Comparison of ENCODE assay signal across 8 cellular contexts in genomic region chr14:22886500-22887259, GRCh38. TPM values are rescaled to one million over a fixed set of nuclear protein-coding genes. Genes with fewer than 3 reads are reported as not detected.
DNase-seq lines count a peak whose midpoint lies in the region; ATAC-seq and TF ChIP-seq lines count a peak whose summit lies in the region.

No MANE protein-coding gene starts in this region.

- peak; percentile 36 for TF ChIP-seq CTCF in GM13976 (IDR thresholded peaks at IDR 0.05; ENCODE audit: borderline replicate concordance, control extremely low read depth, extremely low read depth, insufficient read depth, missing control alignments)

- H3K4me1 ChIP-seq in ectodermal cell (ENCODE audit: control insufficient read depth, insufficient read depth, low read length) (peaks cover 38% of the 10 kb centered on the region), mesenchymal stem cell (ENCODE audit: control insufficient read depth, insufficient read depth, low read depth, low read length) (peaks cover 23% of the 10 kb centered on the region)

- in situ Hi-C loops in GM13976 (cut with MboI; ENCODE audit: low sequenced_read_pairs, unreplicated experiment) = no loop called here

- peak overlapping the region; percentile 86 for H3K9ac ChIP-seq in mesenchymal stem cell (ENCODE audit: low read length)

- no peak overlapping the region for H2AK5ac ChIP-seq in mesenchymal stem cell (ENCODE audit: low read length, severe bottlenecking)

- H3K9me3 ChIP-seq in ectodermal cell (ENCODE audit: control insufficient read depth, low read length) = no peaks in the 10 kb centered on the region
- H3K9me3 ChIP-seq in mesenchymal stem cell (ENCODE audit: control insufficient read depth, low read length) = no peaks in the 10 kb centered on the region

- peak overlapping the region; percentile 92 for H2BK15ac ChIP-seq in mesenchymal stem cell (ENCODE audit: low read depth, poor library complexity, severe bottlenecking)

- peak overlapping the region; percentile 59 to 96 for H3K18ac ChIP-seq in mesenchymal stem cell (ENCODE audit: low read depth in 1 of 2, low read length in 2 of 2)

- peaks cover 6% of the 10 kb centered on the region for H3K79me1 ChIP-seq in mesenchymal stem cell (replicated peaks; ENCODE audit: low read length, poor library complexity, severe bottlenecking)

- no peak overlapping the region for H2BK12ac ChIP-seq in mesenchymal stem cell (ENCODE audit: low read length in 2 of 2)

- no peak overlapping the region for H3K23ac ChIP-seq in mesenchymal stem cell (ENCODE audit: low read length in 2 of 2)

- H4K91ac ChIP-seq in mesenchymal stem cell (ENCODE audit: low read length) = peak overlapping the region; percentile 84

- peak overlapping the region; percentile 46 for H3K4me2 ChIP-seq in mesenchymal stem cell (ENCODE audit: low read length, poor library complexity, severe bottlenecking)

- H3K27me3 ChIP-seq in ectodermal cell (ENCODE audit: control insufficient read depth, insufficient read depth, low read length, poor library complexity, severe bottlenecking) = peaks cover 22% of the 10 kb centered on the region
- peaks cover 0 to 20% of the 10 kb centered on the region in 2 experiments for H3K27me3 ChIP-seq in mesenchymal stem cell (ENCODE audit: control insufficient read depth in 1 of 2, insufficient read depth in 1 of 2, low read length in 2 of 2)

- H3K36me3 ChIP-seq in ectodermal cell (ENCODE audit: control insufficient read depth, insufficient read depth, low read length) (no peaks in the 10 kb centered on the region), mesenchymal stem cell (ENCODE audit: control insufficient read depth in 1 of 2, insufficient read depth in 2 of 2, low read depth in 1 of 2, low read length in 2 of 2) (peaks cover 0 to 4% of the 10 kb centered on the region in 2 experiments)

- H2BK5ac ChIP-seq in mesenchymal stem cell (ENCODE audit: low read depth, low read length, poor library complexity, severe bottlenecking) = peak overlapping the region; percentile 69

- peak overlapping the region; percentile 90 for H3K27ac ChIP-seq in ectodermal cell (ENCODE audit: insufficient read depth, low read depth, low read length, poor library complexity, severe bottlenecking)
- peak overlapping the region; percentile 83 for H3K27ac ChIP-seq in mesenchymal stem cell (ENCODE audit: low read length, poor library complexity, severe bottlenecking)

- H2AFZ ChIP-seq in mesenchymal stem cell (ENCODE audit: low read depth, low read length) = peak overlapping the region; percentile 60

- H3K4ac ChIP-seq in mesenchymal stem cell (ENCODE audit: low read depth in 1 of 2, low read length in 2 of 2) = peak overlapping the region in 1 of 2 experiments; percentile 6

- peak overlapping the region; percentile 73 for H3K4me3 ChIP-seq in ectodermal cell (ENCODE audit: insufficient read depth, low read depth, low read length)
- H3K4me3 ChIP-seq in mesenchymal stem cell (ENCODE audit: insufficient read depth in 1 of 2, low read depth in 1 of 2, low read length in 2 of 2) = peak overlapping the region; percentile 53 to 81

- H2BK120ac ChIP-seq in mesenchymal stem cell (ENCODE audit: low read depth, low read length) = peak overlapping the region; percentile 38

- DNase-seq in GM13976 (ENCODE audit: low spot score) = peak; percentile 92
- peak; percentile 100 for DNase-seq in NCI-H2029 (lab: John Stamatoyannopoulos, UW)
- DNase-seq in activated CD4-positive, alpha-beta T cell treated with anti-CD3 and anti-CD28 coated beads for 4 hours = peak; percentile 65 to 72
- DNase-seq in mesenchymal stem cell = peak; percentile 70
- DNase-seq in stimulated activated CD8-positive, alpha-beta memory T cell treated with anti-CD3 and anti-CD28 coated beads, Interleukin-15, amount 100 ng/mL, for 48 hours (ENCODE audit: low read depth in 2 of 2) = peak; percentile 63
- DNase-seq in HuH-7 (ENCODE audit: low spot score) = no peak

- H4K8ac ChIP-seq in mesenchymal stem cell (ENCODE audit: low read length) = peak overlapping the region; percentile 91

- 3 to 4% methylated on average over 77 of the region's 77 CpGs for WGBS in ectodermal cell, 2 experiments
- WGBS in mesenchymal stem cell = 6% methylated on average over 72 of the region's 77 CpGs

- peak overlapping the region in 1 of 2 experiments; percentile 43 for H3K14ac ChIP-seq in mesenchymal stem cell (ENCODE audit: low read length in 2 of 2)

- ATAC-seq in HG02678 (IDR thresholded peaks at IDR 0.05; ENCODE audit: unreplicated experiment) = peak; percentile 56

RNA-seq across cellular contexts. Expression of gene REM2, which starts 3.7 kb away (rescaled TPM):
- polyA plus RNA-seq in ectodermal cell (2013, experiment 1 of 4) = 2.5 TPM
- polyA plus RNA-seq in ectodermal cell (2013, experiment 2 of 4) = 2.1 TPM
- polyA plus RNA-seq in ectodermal cell (2013, experiment 3 of 4) = 2.9 TPM
- polyA plus RNA-seq in ectodermal cell (2013, experiment 4 of 4) = 2.2 TPM
- polyA plus RNA-seq in mesenchymal stem cell (2013, experiment 1 of 2) = 0.10 TPM
- polyA plus RNA-seq in mesenchymal stem cell (2013, experiment 2 of 2) = 0.10 TPM

RNA-seq across cellular contexts. Expression of gene LRP10, which starts 15.1 kb away (rescaled TPM):
- polyA plus RNA-seq in ectodermal cell (2013, experiment 1 of 4) = 11.0 TPM
- polyA plus RNA-seq in ectodermal cell (2013, experiment 2 of 4) = 9.9 TPM
- 8.2 TPM for polyA plus RNA-seq in ectodermal cell (2013, experiment 3 of 4)
- polyA plus RNA-seq in ectodermal cell (2013, experiment 4 of 4) = 10.9 TPM
- polyA plus RNA-seq in mesenchymal stem cell (2013, experiment 1 of 2) = 99.1 TPM
- polyA plus RNA-seq in mesenchymal stem cell (2013, experiment 2 of 2) = 101 TPM

RNA-seq across cellular contexts. Expression of gene RBM23, which starts 32.3 kb away (rescaled TPM):
- 69.1 TPM for polyA plus RNA-seq in ectodermal cell (2013, experiment 1 of 4)
- 75.9 TPM for polyA plus RNA-seq in ectodermal cell (2013, experiment 2 of 4)
- polyA plus RNA-seq in ectodermal cell (2013, experiment 3 of 4) = 55.1 TPM
- 60.9 TPM for polyA plus RNA-seq in ectodermal cell (2013, experiment 4 of 4)
- polyA plus RNA-seq in mesenchymal stem cell (2013, experiment 1 of 2) = 50.5 TPM
- polyA plus RNA-seq in mesenchymal stem cell (2013, experiment 2 of 2) = 49.1 TPM

RNA-seq across cellular contexts. Expression of gene PRMT5, which starts 42.5 kb away (rescaled TPM):
- polyA plus RNA-seq in ectodermal cell (2013, experiment 1 of 4) = 155 TPM
- polyA plus RNA-seq in ectodermal cell (2013, experiment 2 of 4) = 152 TPM
- 117 TPM for polyA plus RNA-seq in ectodermal cell (2013, experiment 3 of 4)
- polyA plus RNA-seq in ectodermal cell (2013, experiment 4 of 4) = 120 TPM
- polyA plus RNA-seq in mesenchymal stem cell (2013, experiment 1 of 2) = 53.5 TPM
- polyA plus RNA-seq in mesenchymal stem cell (2013, experiment 2 of 2) = 48.3 TPM

RNA-seq across cellular contexts. Expression of gene MMP14, which starts 50.3 kb away (rescaled TPM):
- polyA plus RNA-seq in ectodermal cell (2013, experiment 1 of 4) = 44.5 TPM
- 34.8 TPM for polyA plus RNA-seq in ectodermal cell (2013, experiment 2 of 4)
- 29.0 TPM for polyA plus RNA-seq in ectodermal cell (2013, experiment 3 of 4)
- polyA plus RNA-seq in ectodermal cell (2013, experiment 4 of 4) = 28.1 TPM
- polyA plus RNA-seq in mesenchymal stem cell (2013, experiment 1 of 2) = 1,343 TPM
- 1,238 TPM for polyA plus RNA-seq in mesenchymal stem cell (2013, experiment 2 of 2)
